9 cellular contexts compared by ENCODE assay signal in genomic region chrX:118644378-118644777, GRCh38.
DNase-seq lines count a peak whose midpoint lies in the region; ATAC-seq and TF ChIP-seq lines count a peak whose summit lies in the region.
"Had no signal": no experiment of that assay in that cellular context is flagged by ENCODE, and none has a peak within 500 bp of the region (broad histone marks: within the 10 kb centered on the region; RNA-seq: fewer than 3 reads in every experiment).

No MANE protein-coding gene starts in this region.

- no peak overlapping the region for H2BK5ac ChIP-seq in mesendoderm (ENCODE audit: low read length)

- H3K9ac ChIP-seq in mesendoderm (ENCODE audit: low read length): no peak overlapping the region

- no peaks in the 10 kb centered on the region for H3K4me1 ChIP-seq in mesendoderm (ENCODE audit: control insufficient read depth, low read depth, low read length)

- no peak overlapping the region for H2BK15ac ChIP-seq in mesendoderm (replicated peaks; ENCODE audit: low read depth)

- WGBS in mesendoderm (ENCODE audit: extremely low coverage, insufficient coverage, low lambda C conversion rate): no CpG with 5 or more reads among the region's 1 CpG

- no peak overlapping the region for H3K4me2 ChIP-seq in mesendoderm (ENCODE audit: low read length)

- H4K8ac ChIP-seq in mesendoderm (ENCODE audit: low read depth, low read length): no peak overlapping the region

- H2AK5ac ChIP-seq in mesendoderm (ENCODE audit: low read length): no peak overlapping the region

- H4K5ac ChIP-seq in mesendoderm (ENCODE audit: low read length): no peak overlapping the region

- H3K27me3 Mint-ChIP-seq in activated CD4-positive, alpha-beta memory T cell treated with anti-CD3 and anti-CD28 coated beads for 36 hours: no peaks in the 10 kb centered on the region
- H3K27me3 Mint-ChIP-seq: naive B cell had no signal

- H3K36me3 ChIP-seq in brain microvascular endothelial cell (replicated peaks): no peaks in the 10 kb centered on the region
- H3K36me3 ChIP-seq in mesendoderm (ENCODE audit: control insufficient read depth, insufficient read depth, low read length): no peaks in the 10 kb centered on the region
- no peaks in the 10 kb centered on the region for H3K36me3 ChIP-seq in H7 (replicated peaks; ENCODE audit: control insufficient read depth, insufficient read depth, low read length)

- no peak overlapping the region for H3K4me3 ChIP-seq in brain microvascular endothelial cell (ENCODE audit: low read depth, low read length)
- H3K4me3 ChIP-seq in mesendoderm (ENCODE audit: low read length): no peak overlapping the region
- H3K4me3 ChIP-seq in H7 (ENCODE audit: insufficient read depth, low read depth, low read length): no peak overlapping the region

- no peak overlapping the region for H3K18ac ChIP-seq in mesendoderm (ENCODE audit: low read length)

- H3K4me3 Mint-ChIP-seq in activated CD4-positive, alpha-beta memory T cell treated with anti-CD3 and anti-CD28 coated beads for 36 hours: no peak overlapping the region
- H3K4me3 Mint-ChIP-seq: naive B cell had no signal

- no peaks in the 10 kb centered on the region for H3K27me3 ChIP-seq in brain microvascular endothelial cell (replicated peaks)
- no peaks in the 10 kb centered on the region for H3K27me3 ChIP-seq in mesendoderm (ENCODE audit: insufficient read depth, low read length, poor library complexity)
- H3K27me3 ChIP-seq in H7 (ENCODE audit: control insufficient read depth, insufficient read depth, low read length): no peaks in the 10 kb centered on the region

- in situ Hi-C loops in brain microvascular endothelial cell (cut with HindIII; ENCODE audit: low pct_ligation_motif_present, low sequenced_read_pairs): no loop called here

- TF ChIP-seq CTCF in brain microvascular endothelial cell (IDR thresholded peaks at IDR 0.05; ENCODE audit: low read depth, low read length, missing control alignments): peak; percentile 37

- peak; percentile 4 for DNase-seq in GM03348 (ENCODE audit: low spot score)
- peak; percentile 43 for DNase-seq in NCI-H146 (lab: John Stamatoyannopoulos, UW)
- peak; percentile 40 for DNase-seq in brain microvascular endothelial cell
- DNase-seq in mesendoderm: peak; percentile 47
- DNase-seq in H7: no peak
- no peak for DNase-seq in stimulated activated CD4-positive, alpha-beta T cell treated with anti-CD3 and anti-CD28 coated beads, Interleukin-2, amount 100 ng/mL, for 24 hours
- no peak for DNase-seq in activated CD4-positive, alpha-beta memory T cell treated with anti-CD3 and anti-CD28 coated beads for 36 hours
- DNase-seq: naive B cell had no signal

- H3K79me2 ChIP-seq in mesendoderm (ENCODE audit: control insufficient read depth, insufficient read depth, low read length): no peaks in the 10 kb centered on the region

- CTCF ChIA-PET in activated CD4-positive, alpha-beta memory T cell treated with anti-CD3 and anti-CD28 coated beads for 36 hours (lab: Charles Lee): interaction anchor here (0.6 to 1.7 kb wide), 3 partner anchors 42 to 163 kb away, joined by 3 to 7 read pairs (median 3); no protein-coding TSS in a partner anchor

- no peaks in the 10 kb centered on the region for H3K4me1 Mint-ChIP-seq in activated CD4-positive, alpha-beta memory T cell treated with anti-CD3 and anti-CD28 coated beads for 36 hours (ENCODE audit: low read depth)

- no peaks in the 10 kb centered on the region for H3K9me3 Mint-ChIP-seq in activated CD4-positive, alpha-beta memory T cell treated with anti-CD3 and anti-CD28 coated beads for 36 hours

- no peak for ATAC-seq in HG02970 (IDR thresholded peaks at IDR 0.05; ENCODE audit: low FRiP score, unreplicated experiment)

- no peak overlapping the region for H2BK120ac ChIP-seq in mesendoderm (ENCODE audit: low read depth, low read length)

- no peak overlapping the region for H3K56ac ChIP-seq in mesendoderm (ENCODE audit: low read length)

- H3K4ac ChIP-seq in mesendoderm (ENCODE audit: low read depth, low read length): no peak overlapping the region

- POLR2A ChIA-PET in activated CD4-positive, alpha-beta memory T cell treated with anti-CD3 and anti-CD28 coated beads for 36 hours (lab: Charles Lee): no interaction called here

- intact Hi-C loops in activated CD4-positive, alpha-beta memory T cell treated with anti-CD3 and anti-CD28 coated beads for 36 hours (cut with micrococcal nuclease): no loop called here

- H3K23ac ChIP-seq in mesendoderm (ENCODE audit: low read length): no peak overlapping the region

- no peaks in the 10 kb centered on the region for H3K79me1 ChIP-seq in mesendoderm (ENCODE audit: low read length)

- no peak overlapping the region for H3K27ac Mint-ChIP-seq in activated CD4-positive, alpha-beta memory T cell treated with anti-CD3 and anti-CD28 coated beads for 36 hours

- H3K36me3 Mint-ChIP-seq in activated CD4-positive, alpha-beta memory T cell treated with anti-CD3 and anti-CD28 coated beads for 36 hours: peaks cover 5% of the 10 kb centered on the region

- no peak overlapping the region for H3K27ac ChIP-seq in brain microvascular endothelial cell
- no peak overlapping the region for H3K27ac ChIP-seq in mesendoderm (ENCODE audit: low read depth, low read length)

Comparison
In these comparisons a context has a peak if more than half of its experiments do, and no peak if none do; other contexts are left out.
1. DNase-seq: peak in GM03348 (single experiment), NCI-H146 (single experiment), brain microvascular endothelial cell (single experiment) and mesendoderm (single experiment); none in H7 (single experiment), stimulated activated CD4-positive, alpha-beta T cell treated with anti-CD3 and anti-CD28 coated beads, Interleukin-2, amount 100 ng/mL, for 24 hours (0 of 2) and activated CD4-positive, alpha-beta memory T cell treated with anti-CD3 and anti-CD28 coated beads for 36 hours (single experiment).